Comparison of ENCODE assay signal across 36 cellular contexts in the genomic region with DNA sequence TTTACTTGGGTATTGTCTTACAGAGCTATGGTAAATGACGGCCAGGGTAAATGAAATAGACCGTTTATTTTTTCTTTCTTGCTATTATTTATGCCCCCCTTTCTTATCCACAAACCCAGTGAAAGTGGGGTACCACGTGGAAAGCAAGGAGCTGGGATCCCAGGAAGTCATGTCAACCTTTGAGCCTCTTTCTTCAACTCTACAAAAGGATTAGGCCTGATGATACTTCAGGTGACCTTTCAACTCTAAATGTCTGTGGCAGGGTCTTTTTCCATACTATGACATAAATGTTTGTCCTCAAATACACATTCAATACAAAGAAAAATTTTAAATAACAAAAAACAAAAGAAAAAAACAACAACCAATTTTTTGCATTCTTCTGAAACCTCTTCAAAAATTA.
DNase-seq lines count a peak whose midpoint lies in the region; ATAC-seq, FAIRE-seq and TF ChIP-seq lines count a peak whose summit lies in the region.
"Had no signal": no experiment of that assay in that cellular context is flagged by ENCODE, and none has a peak within 500 bp of the region (broad histone marks: within the 10 kb centered on the region; RNA-seq: fewer than 3 reads in every experiment).

No MANE protein-coding gene starts in this region.

- peaks cover 13% of the 10 kb centered on the region for H3K9me1 ChIP-seq in IMR-90 (ENCODE audit: insufficient read depth, low read length)
- H3K9me1 ChIP-seq in K562 (ENCODE audit: control insufficient read depth, insufficient read depth, low read length), result no peaks in the 10 kb centered on the region

- no peak for TF ChIP-seq RAD21 in IMR-90 (IDR thresholded peaks at IDR 0.05; ENCODE audit: low read length)
- TF ChIP-seq RAD21 in K562 (CRISPR knock-in tag; conservative IDR thresholded peaks at IDR 0.05 in 1 of 2, IDR thresholded peaks at IDR 0.05 in 1 of 2), result no peak

- H2AK9ac ChIP-seq in IMR-90 (replicated peaks; ENCODE audit: low read depth, low read length, poor library complexity), result no peak overlapping the region

- peaks cover 58% of the 10 kb centered on the region for H3K79me2 ChIP-seq in K562 (ENCODE audit: control insufficient read depth, insufficient read depth, low read length)
- no peaks in the 10 kb centered on the region for H3K79me2 ChIP-seq in parathyroid adenoma

- TF ChIP-seq CTCF in IMR-90 (conservative IDR thresholded peaks at IDR 0.05; ENCODE audit: low read depth, low read length), result no peak
- TF ChIP-seq CTCF in K562 (IDR thresholded peaks at IDR 0.05 in 2 of 3, conservative IDR thresholded peaks at IDR 0.05 in 1 of 3; ENCODE audit: insufficient read depth in 2 of 3, low read depth in 1 of 3, low read length in 3 of 3), result no peak
- no peak for TF ChIP-seq CTCF in parathyroid adenoma (IDR thresholded peaks at IDR 0.05)
- TF ChIP-seq CTCF in heart right ventricle (IDR thresholded peaks at IDR 0.05), result no peak

- CTCF ChIA-PET in CD8-positive, alpha-beta memory T cell (lab: Charles Lee), result no interaction called here
- CTCF ChIA-PET in IMR-90 (lab: Yijun Ruan, JAX), result no interaction called here
- CTCF ChIA-PET in K562 (lab: Yijun Ruan, JAX; ENCODE audit: low intra/inter-chr PET ratio), result interaction anchor here (0.6 kb wide), 1 partner anchor 417 kb away, joined by 3 read pairs; no protein-coding TSS in a partner anchor

- no peak overlapping the region for H2BK5ac ChIP-seq in IMR-90 (ENCODE audit: low read depth, low read length, poor library complexity, severe bottlenecking)

- H3K9ac ChIP-seq in IMR-90 (ENCODE audit: low read depth, low read length), result no peak overlapping the region
- peak overlapping the region in 1 of 2 experiments; percentile 65; a peak in 2 of 4 replicates for H3K9ac ChIP-seq in K562 (ENCODE audit: insufficient read depth in 1 of 2, low read depth in 2 of 2, low read length in 2 of 2)
- H3K9ac ChIP-seq in parathyroid adenoma, result no peak overlapping the region
- H3K9ac ChIP-seq: BLaER1; BLaER1 treated with 17β-estradiol and CSF1 and Interleukin-3, amounts not matched to agents 10 nM and 100 nM had no signal

- H2AK5ac ChIP-seq in IMR-90 (ENCODE audit: low read depth, low read length), result peak overlapping the region; percentile 28; the same call in 1 of the 2 replicates

- no peak overlapping the region; the same call in 1 of the 2 replicates for H3K4ac ChIP-seq in IMR-90 (ENCODE audit: low read depth, low read length)

- TF ChIP-seq EP300 in K562 (IDR thresholded peaks at IDR 0.05; ENCODE audit: low read length), result no peak

- H4K5ac ChIP-seq in IMR-90 (ENCODE audit: low read depth, low read length), result no peak overlapping the region

- no peak overlapping the region for H3K56ac ChIP-seq in IMR-90 (ENCODE audit: extremely low read depth, insufficient read depth, low read length)

- H3K27ac ChIP-seq in CD8-positive, alpha-beta memory T cell (ENCODE audit: low read depth, low read length), result peak overlapping the region; percentile 29
- H3K27ac ChIP-seq in IMR-90 (ENCODE audit: insufficient read depth, low read length) (no peak overlapping the region), K562 (ENCODE audit: extremely low read depth, low read depth, low read length) (peak overlapping the region; percentile 65; the same call in 1 of the 3 replicates), parathyroid adenoma (peak overlapping the region; percentile 88), heart right ventricle (no peak overlapping the region)
- H3K27ac ChIP-seq: 22Rv1; A549; BLaER1; BLaER1 treated with 17β-estradiol and CSF1 and Interleukin-3, amounts not matched to agents 10 nM and 100 nM; C4-2B had no signal

- H3K4me1 ChIP-seq in CD8-positive, alpha-beta memory T cell (ENCODE audit: insufficient read depth, low read length), result no peaks in the 10 kb centered on the region
- peaks cover 17% of the 10 kb centered on the region for H3K4me1 ChIP-seq in IMR-90 (ENCODE audit: control insufficient read depth, insufficient read depth, low read length)
- H3K4me1 ChIP-seq in K562 (replicated peaks in 1 of 2; ENCODE audit: control insufficient read depth in 2 of 2, insufficient read depth in 2 of 2, low read length in 2 of 2), result peaks cover 33 to 89% of the 10 kb centered on the region in 2 experiments
- peaks cover 69% of the 10 kb centered on the region for H3K4me1 ChIP-seq in parathyroid adenoma
- H3K4me1 ChIP-seq in heart right ventricle, result peaks cover 0 to 18% (median 0%) of the 10 kb centered on the region in 9 donors
- H3K4me1 ChIP-seq: BE2C, BLaER1 had no signal

- H3K18ac ChIP-seq in IMR-90 (ENCODE audit: low read depth, low read length), result no peak overlapping the region

- 0 out of 2 replicates have a peak overlapping the region, but pooled peaks have one; percentile 33 for H2BK120ac ChIP-seq in IMR-90 (ENCODE audit: low read depth, low read length)

- H4K8ac ChIP-seq in IMR-90 (ENCODE audit: low read depth in 2 of 2, low read length in 2 of 2), result no peak overlapping the region

- FAIRE-seq in K562 (lab: Jason Lieb, UNC), result no peak
- FAIRE-seq: A204.1, A549, D721Med had no signal

- no peaks in the 10 kb centered on the region for H3K36me3 ChIP-seq in CD8-positive, alpha-beta memory T cell (ENCODE audit: insufficient read depth, low read length)
- H3K36me3 ChIP-seq in IMR-90 (ENCODE audit: control insufficient read depth, insufficient read depth, low read length) (no peaks in the 10 kb centered on the region), K562 (ENCODE audit: control insufficient read depth, insufficient read depth, low read length) (no peaks in the 10 kb centered on the region), parathyroid adenoma (ENCODE audit: control insufficient read depth, insufficient read depth, low read length) (no peaks in the 10 kb centered on the region), heart right ventricle (no peaks in the 10 kb centered on the region)
- H3K36me3 ChIP-seq: BE2C; BLaER1; BLaER1 treated with 17β-estradiol and CSF1 and Interleukin-3, amounts not matched to agents 10 nM and 100 nM had no signal

- no peak overlapping the region for H4K91ac ChIP-seq in IMR-90 (ENCODE audit: insufficient read depth, low read depth, low read length)

- no peak overlapping the region for H3K14ac ChIP-seq in IMR-90 (replicated peaks; ENCODE audit: low read depth, low read length)

- H3K4me2 ChIP-seq in IMR-90 (ENCODE audit: low read depth, low read length), result no peak overlapping the region
- no peak overlapping the region for H3K4me2 ChIP-seq in K562 (ENCODE audit: insufficient read depth, low read length)
- H3K4me2 ChIP-seq in parathyroid adenoma (ENCODE audit: low read length), result no peak overlapping the region
- H3K4me2 ChIP-seq: A549, BLaER1 had no signal

- H3K9me3 Mint-ChIP-seq in CD8-positive, alpha-beta memory T cell, result peaks cover 0 to 2% (median 0%) of the 10 kb centered on the region in 5 donors
- H3K9me3 Mint-ChIP-seq: CD4-positive, alpha-beta T cell; CD8-positive, alpha-beta T cell had no signal

- H3K27ac Mint-ChIP-seq in CD8-positive, alpha-beta memory T cell, result no peak overlapping the region
- H3K27ac Mint-ChIP-seq: B cell; CD14-positive monocyte; CD4-positive, alpha-beta memory T cell; CD4-positive, alpha-beta T cell; CD8-positive, alpha-beta T cell had no signal

- no peak overlapping the region for H3K23ac ChIP-seq in IMR-90 (ENCODE audit: low read depth, low read length)

- H3K4me3 Mint-ChIP-seq in CD8-positive, alpha-beta memory T cell, result no peak overlapping the region
- H3K4me3 Mint-ChIP-seq: B cell; CD14-positive monocyte; CD4-positive, alpha-beta memory T cell; CD4-positive, alpha-beta T cell; CD4-positive, CD25-positive, alpha-beta regulatory T cell; CD8-positive, alpha-beta T cell had no signal

- H3K36me3 Mint-ChIP-seq in CD8-positive, alpha-beta memory T cell, result peaks cover 0 to 2% (median 0%) of the 10 kb centered on the region in 3 donors
- H3K36me3 Mint-ChIP-seq: CD4-positive, alpha-beta memory T cell; CD4-positive, CD25-positive, alpha-beta regulatory T cell; CD8-positive, alpha-beta T cell had no signal

- H2BK15ac ChIP-seq in IMR-90 (ENCODE audit: low read depth, low read length), result no peak overlapping the region

- dilution Hi-C loops in IMR-90 (cut with HindIII; ENCODE audit: low sequenced_read_pairs, unreplicated experiment), result no loop called here

- peaks cover 0 to 4% of the 10 kb centered on the region in 2 experiments; a peak in 1 of 4 replicates for H3K79me1 ChIP-seq in IMR-90 (ENCODE audit: low read depth in 1 of 2, low read length in 2 of 2)

- H2BK20ac ChIP-seq in IMR-90 (ENCODE audit: low read depth, low read length), result no peak overlapping the region; the same call in 1 of the 2 replicates

- no peak overlapping the region for H3K4me3 ChIP-seq in CD8-positive, alpha-beta memory T cell (ENCODE audit: low read length)
- H3K4me3 ChIP-seq in IMR-90 (ENCODE audit: insufficient read depth, low read depth, low read length), result no peak overlapping the region
- no peak overlapping the region for H3K4me3 ChIP-seq in K562
- H3K4me3 ChIP-seq in parathyroid adenoma (ENCODE audit: low read depth, low read length), result no peak overlapping the region
- no peak overlapping the region for H3K4me3 ChIP-seq in heart right ventricle
- H3K4me3 ChIP-seq: A549; BLaER1; BLaER1 treated with 17β-estradiol and CSF1 and Interleukin-3, amounts not matched to agents 10 nM and 100 nM had no signal

- H2AFZ ChIP-seq in IMR-90 (replicated peaks; ENCODE audit: low read length, poor library complexity) (no peak overlapping the region), K562 (ENCODE audit: low read depth, low read length) (peak overlapping the region; percentile 79), parathyroid adenoma (no peak overlapping the region)

- no peaks in the 10 kb centered on the region for H3K27me3 ChIP-seq in CD8-positive, alpha-beta memory T cell (ENCODE audit: insufficient read depth, low read length, poor library complexity, severe bottlenecking)
- H3K27me3 ChIP-seq in IMR-90 (ENCODE audit: control insufficient read depth, insufficient read depth, low read length), result no peaks in the 10 kb centered on the region
- no peaks in the 10 kb centered on the region for H3K27me3 ChIP-seq in K562 (ENCODE audit: control insufficient read depth in 2 of 2, insufficient read depth in 2 of 2, low read length in 2 of 2)
- H3K27me3 ChIP-seq in parathyroid adenoma (ENCODE audit: control insufficient read depth, insufficient read depth, low read length), result no peaks in the 10 kb centered on the region
- no peaks in the 10 kb centered on the region for H3K27me3 ChIP-seq in heart right ventricle
- H3K27me3 ChIP-seq: BE2C; BLaER1; BLaER1 treated with 17β-estradiol and CSF1 and Interleukin-3, amounts not matched to agents 10 nM and 100 nM had no signal

- intact Hi-C loops in IMR-90 (cut with micrococcal nuclease), result no loop called here
- intact Hi-C loops in K562 (cut with micrococcal nuclease), result no loop called here
- intact Hi-C loops in heart right ventricle (cut with DNase I), result no loop called here

- no TSS peak for BruUV-seq in IMR-90 (replicated peaks; lab: Mats Ljungman, UMichigan)
- no TSS peak for BruUV-seq in K562 (replicated peaks; lab: Mats Ljungman, UMichigan)

- H3K9me3 ChIP-seq in CD8-positive, alpha-beta memory T cell (ENCODE audit: low read length), result no peaks in the 10 kb centered on the region
- H3K9me3 ChIP-seq in IMR-90 (ENCODE audit: control insufficient read depth, insufficient read depth, low read length) (no peaks in the 10 kb centered on the region), K562 (replicated peaks; ENCODE audit: control insufficient read depth, insufficient read depth, low read depth, low read length) (no peaks in the 10 kb centered on the region), parathyroid adenoma (ENCODE audit: control insufficient read depth, low read length) (no peaks in the 10 kb centered on the region), heart right ventricle (no peaks in the 10 kb centered on the region)
- H3K9me3 ChIP-seq: A549; BE2C; BLaER1; BLaER1 treated with 17β-estradiol and CSF1 and Interleukin-3, amounts not matched to agents 10 nM and 100 nM; Caco-2 had no signal

- no peak for ATAC-seq in IMR-90 (ENCODE audit: low read depth)
- ATAC-seq in K562, result no peak
- no peak for ATAC-seq in heart right ventricle
- ATAC-seq: A549; CD8-positive, alpha-beta T cell had no signal

- POLR2A ChIA-PET in CD8-positive, alpha-beta memory T cell (lab: Charles Lee), result no interaction called here
- POLR2A ChIA-PET in IMR-90 (lab: Charles Lee; ENCODE audit: unreplicated experiment), result interaction anchor here (0.5 kb wide), 1 partner anchor 41 kb away, joined by 3 read pairs; no protein-coding TSS in a partner anchor
- POLR2A ChIA-PET in K562 (lab: Yijun Ruan, JAX), result interaction anchor here (1.5 to 4.3 kb wide), 2 partner anchors 12 to 16 kb away, joined by 3 to 17 read pairs; no protein-coding TSS in a partner anchor

- DNase-seq in CD8-positive, alpha-beta memory T cell, result no peak
- DNase-seq in IMR-90 (no peak), K562 (ENCODE audit: extremely low read depth in 1 of 4, low spot score in 3 of 4) (no peak), HUDEP-2 (lab: John Stamatoyannopoulos, UW; ENCODE audit: unreplicated experiment in 76 of 76) (no peak), heart right ventricle (no peak), nucleus accumbens (lab: John Stamatoyannopoulos, UW) (no peak), NCI-H524 treated with DMSO at 0.1 percent for 48 hours (lab: John Stamatoyannopoulos, UW) (no peak)
- DNase-seq: 8988T; ACHN; AML-193; BE2C; C1 segment of cervical spinal cord; Caco-2; Calu3; CD4-positive, alpha-beta memory T cell; CD4-positive, alpha-beta T cell; CD4-positive, CD25-positive, alpha-beta regulatory T cell; CD8-positive, alpha-beta T cell; COR-L47; DMS 273 treated with DMSO at 0.1 percent for 48 hours; DMS153; DMS53; DMS79; DMS79 treated with DMSO at 0.1 percent for 48 hours; DND-41; EL had no signal

- no peaks in the 10 kb centered on the region for H3K4me1 Mint-ChIP-seq in CD8-positive, alpha-beta memory T cell
- H3K4me1 Mint-ChIP-seq: CD4-positive, CD25-positive, alpha-beta regulatory T cell had no signal

- H3K27me3 Mint-ChIP-seq in CD8-positive, alpha-beta memory T cell, result peaks cover 7 to 20% of the 10 kb centered on the region in 2 donors
- H3K27me3 Mint-ChIP-seq: CD4-positive, alpha-beta T cell; CD4-positive, CD25-positive, alpha-beta regulatory T cell had no signal

- no peak for TF ChIP-seq POLR2A in IMR-90 (IDR thresholded peaks at IDR 0.05; ENCODE audit: low read depth, low read length)
- TF ChIP-seq POLR2A in K562 (conservative IDR thresholded peaks at IDR 0.05), result no peak

- in situ Hi-C loops in IMR-90 (cut with MboI; ENCODE audit: low sequenced_read_pairs) (no loop called here), K562 (cut with MboI) (loop anchor here (25.0 kb wide), 1 partner anchor 322 kb away; a partner anchor contains a TSS)

- H4K20me1 ChIP-seq in IMR-90 (ENCODE audit: insufficient read depth, low read length) (no peaks in the 10 kb centered on the region), K562 (replicated peaks; ENCODE audit: control insufficient read depth, insufficient read depth, low read length) (no peaks in the 10 kb centered on the region)
- H4K20me1 ChIP-seq: BLaER1; BLaER1 treated with 17β-estradiol and CSF1 and Interleukin-3, amounts not matched to agents 10 nM and 100 nM had no signal

- WGBS in IMR-90 (ENCODE audit: extremely low coverage in 2 of 2, insufficient read length in 1 of 2), 2 experiments, result no CpG with 5 or more reads among the region's 3 CpGs
- 37% methylated on average over 3 of the region's 3 CpGs for WGBS in K562 (ENCODE audit: insufficient coverage, low coverage, missing lambda C conversion rate)
- WGBS in heart right ventricle, 2 donors, result 89 to 91% methylated on average over 3 of the region's 3 CpGs

Comparison
In these comparisons a context has a peak if more than half of its experiments do, and no peak if none do; other contexts are left out.
1. H3K27ac ChIP-seq: peak in CD8-positive, alpha-beta memory T cell (single experiment), K562 (single experiment) and parathyroid adenoma (single experiment); none in IMR-90 (single experiment) and heart right ventricle (0 of 10).